ENCODE assay signal across 13 cellular contexts in genomic region chr7:54904130-54904529, GRCh38.
DNase-seq lines count a peak whose midpoint lies in the region; ATAC-seq, FAIRE-seq and TF ChIP-seq lines count a peak whose summit lies in the region.
"Had no signal": no experiment of that assay in that cellular context is flagged by ENCODE, and none has a peak within 500 bp of the region (broad histone marks: within the 10 kb centered on the region; RNA-seq: fewer than 3 reads in every experiment).

No MANE protein-coding gene starts in this region.

- POLR2A ChIA-PET in CD8-positive, alpha-beta T cell (lab: Charles Lee): no interaction called here

- H3K9me3 Mint-ChIP-seq in activated naive CD4-positive, alpha-beta T cell treated with anti-CD3 and anti-CD28 coated beads, Interleukin-2, amount 10 ng/mL, durations not matched to agents 7 days and 5 days: no peaks in the 10 kb centered on the region
- peaks cover 2% of the 10 kb centered on the region for H3K9me3 Mint-ChIP-seq in CD8-positive, alpha-beta T cell

- TF ChIP-seq CTCF in AG10803 (conservative IDR thresholded peaks at IDR 0.05; ENCODE audit: low read length) (no peak), fibroblast of villous mesenchyme (IDR thresholded peaks at IDR 0.05; ENCODE audit: insufficient read depth, low read depth, low read length) (no peak), pancreas (IDR thresholded peaks at IDR 0.05) (no peak)
- TF ChIP-seq CTCF in CD8-positive, alpha-beta T cell (IDR thresholded peaks at IDR 0.05): no peak

- no peak overlapping the region for H3K4me3 Mint-ChIP-seq in activated naive CD4-positive, alpha-beta T cell treated with anti-CD3 and anti-CD28 coated beads, Interleukin-2, amount 10 ng/mL, durations not matched to agents 7 days and 5 days
- no peak overlapping the region for H3K4me3 Mint-ChIP-seq in CD8-positive, alpha-beta T cell
- H3K4me3 Mint-ChIP-seq: activated naive CD8-positive, alpha-beta T cell; naive thymus-derived CD4-positive, alpha-beta T cell had no signal

- DNase-seq in AG10803 (ENCODE audit: low read depth): peak; percentile 99
- peak; percentile 24 for DNase-seq in T1000 (lab: John Stamatoyannopoulos, UW)
- peak; percentile 92 for DNase-seq in fibroblast of villous mesenchyme (ENCODE audit: low read depth)
- no peak for DNase-seq in pancreas
- no peak for DNase-seq in NOMO-1 treated with DMSO at 0.1 percent for 48 hours (lab: John Stamatoyannopoulos, UW; ENCODE audit: unreplicated experiment)
- DNase-seq in activated naive CD4-positive, alpha-beta T cell treated with anti-CD3 and anti-CD28 coated beads, Interleukin-2, amount 10 ng/mL, durations not matched to agents 7 days and 5 days: no peak
- no peak for DNase-seq in CD8-positive, alpha-beta T cell
- DNase-seq: effector CD8-positive, alpha-beta T cell; naive thymus-derived CD4-positive, alpha-beta T cell; Peyer's patch; stimulated activated CD4-positive, alpha-beta T cell treated with anti-CD3 and anti-CD28 coated beads, Interleukin-12 subunit alpha, Interleukin-12 subunit beta, amount 100 ng/mL, for 4 hours had no signal

- ATAC-seq in pancreas (peak in 3 of 4 donors; percentile 39 to 56 (median 55)), HG03196 (IDR thresholded peaks at IDR 0.05; ENCODE audit: unreplicated experiment) (no peak)
- ATAC-seq in CD8-positive, alpha-beta T cell: no peak
- ATAC-seq: naive thymus-derived CD4-positive, alpha-beta T cell had no signal

- peak overlapping the region; percentile 5 for H3K4me3 ChIP-seq in AG10803 (ENCODE audit: low read length)
- H3K4me3 ChIP-seq in fibroblast of villous mesenchyme (ENCODE audit: low read depth, low read length): no peak overlapping the region
- H3K4me3 ChIP-seq in pancreas: no peak overlapping the region
- H3K4me3 ChIP-seq in CD8-positive, alpha-beta T cell (ENCODE audit: low read depth, low read length): no peak overlapping the region
- H3K4me3 ChIP-seq: Peyer's patch had no signal

- H3K36me3 ChIP-seq in pancreas: no peaks in the 10 kb centered on the region
- no peaks in the 10 kb centered on the region for H3K36me3 ChIP-seq in CD8-positive, alpha-beta T cell (ENCODE audit: insufficient read depth, low read length)
- H3K36me3 ChIP-seq: Peyer's patch had no signal

- CTCF ChIA-PET in activated naive CD4-positive, alpha-beta T cell treated with anti-CD3 and anti-CD28 coated beads, Interleukin-2, amount 10 ng/mL, durations not matched to agents 7 days and 5 days (lab: Charles Lee): no interaction called here
- CTCF ChIA-PET in CD8-positive, alpha-beta T cell (lab: Charles Lee): no interaction called here

- no peaks in the 10 kb centered on the region for H3K27me3 Mint-ChIP-seq in activated naive CD4-positive, alpha-beta T cell treated with anti-CD3 and anti-CD28 coated beads, Interleukin-2, amount 10 ng/mL, durations not matched to agents 7 days and 5 days
- H3K27me3 Mint-ChIP-seq in CD8-positive, alpha-beta T cell (ENCODE audit: low read depth): no peaks in the 10 kb centered on the region
- H3K27me3 Mint-ChIP-seq: activated naive CD8-positive, alpha-beta T cell had no signal

- H3K27ac ChIP-seq in pancreas: no peak overlapping the region
- H3K27ac ChIP-seq in CD8-positive, alpha-beta T cell (ENCODE audit: low read depth, low read length): no peak overlapping the region
- H3K27ac ChIP-seq: Peyer's patch had no signal

- no peak for FAIRE-seq in pancreas (lab: Jason Lieb, UNC)

- no peaks in the 10 kb centered on the region for H3K36me3 Mint-ChIP-seq in activated naive CD4-positive, alpha-beta T cell treated with anti-CD3 and anti-CD28 coated beads, Interleukin-2, amount 10 ng/mL, durations not matched to agents 7 days and 5 days
- no peaks in the 10 kb centered on the region for H3K36me3 Mint-ChIP-seq in CD8-positive, alpha-beta T cell
- H3K36me3 Mint-ChIP-seq: activated naive CD8-positive, alpha-beta T cell; naive thymus-derived CD4-positive, alpha-beta T cell had no signal

- H3K4me1 ChIP-seq in pancreas: no peaks in the 10 kb centered on the region
- no peaks in the 10 kb centered on the region for H3K4me1 ChIP-seq in CD8-positive, alpha-beta T cell (ENCODE audit: insufficient read depth, low read length)
- H3K4me1 ChIP-seq: Peyer's patch had no signal

- no peaks in the 10 kb centered on the region for H3K27me3 ChIP-seq in pancreas
- no peaks in the 10 kb centered on the region for H3K27me3 ChIP-seq in CD8-positive, alpha-beta T cell (ENCODE audit: insufficient read depth, low read length)
- H3K27me3 ChIP-seq: Peyer's patch had no signal

- no peak overlapping the region for H3K27ac Mint-ChIP-seq in activated naive CD4-positive, alpha-beta T cell treated with anti-CD3 and anti-CD28 coated beads, Interleukin-2, amount 10 ng/mL, durations not matched to agents 7 days and 5 days
- no peak overlapping the region for H3K27ac Mint-ChIP-seq in CD8-positive, alpha-beta T cell
- H3K27ac Mint-ChIP-seq: activated naive CD8-positive, alpha-beta T cell; naive thymus-derived CD4-positive, alpha-beta T cell had no signal

- WGBS in pancreas, 2 donors: 73 to 76% methylated on average over 4 of the region's 4 CpGs

- no peaks in the 10 kb centered on the region for H3K9me3 ChIP-seq in pancreas
- H3K9me3 ChIP-seq in CD8-positive, alpha-beta T cell (ENCODE audit: low read length): no peaks in the 10 kb centered on the region
- H3K9me3 ChIP-seq: Peyer's patch had no signal

- intact Hi-C loops in pancreas (cut with DNase I): no loop called here
- intact Hi-C loops in CD8-positive, alpha-beta T cell (cut with DNase I, micrococcal nuclease): no loop called here

- no peaks in the 10 kb centered on the region for H3K4me1 Mint-ChIP-seq in activated naive CD4-positive, alpha-beta T cell treated with anti-CD3 and anti-CD28 coated beads, Interleukin-2, amount 10 ng/mL, durations not matched to agents 7 days and 5 days
- H3K4me1 Mint-ChIP-seq in CD8-positive, alpha-beta T cell (ENCODE audit: low read depth): no peaks in the 10 kb centered on the region
- H3K4me1 Mint-ChIP-seq: naive thymus-derived CD4-positive, alpha-beta T cell had no signal

Comparison
In these comparisons a context has a peak if more than half of its experiments do, and no peak if none do; other contexts are left out.
1. DNase-seq: peak in AG10803 (single experiment), T1000 (single experiment) and fibroblast of villous mesenchyme (single experiment); none in pancreas (0 of 6), NOMO-1 treated with DMSO at 0.1 percent for 48 hours (single experiment), activated naive CD4-positive, alpha-beta T cell treated with anti-CD3 and anti-CD28 coated beads, Interleukin-2, amount 10 ng/mL, durations not matched to agents 7 days and 5 days (single experiment) and CD8-positive, alpha-beta T cell (0 of 7).
2. ATAC-seq: peak in pancreas (3 of 4); none in HG03196 (single experiment) and CD8-positive, alpha-beta T cell (single experiment).